24 cellular contexts compared by ENCODE assay signal in genomic region chr5:76378355-76378754, GRCh38. TPM values are rescaled to one million over a fixed set of nuclear protein-coding genes. Genes with fewer than 3 reads are reported as not detected.
"Had no signal": no experiment of that assay in that cellular context is flagged by ENCODE, and none has a peak within 500 bp of the region (broad histone marks: within the 10 kb centered on the region; RNA-seq: fewer than 3 reads in every experiment).

No MANE protein-coding gene starts in this region.

- H3K27ac ChIP-seq: coronary artery, esophagus squamous epithelium, gastrocnemius medialis, right atrium auricular region, SK-N-MC, testis, uterus had no signal

- H3K36me3 ChIP-seq: esophagus squamous epithelium, gastrocnemius medialis, prostate gland, right atrium auricular region, uterus, WERI-Rb-1 had no signal

- H3K4me1 ChIP-seq: esophagus squamous epithelium, gastrocnemius medialis, prostate gland, right atrium auricular region, testis, uterus had no signal

- H3K27me3 Mint-ChIP-seq: activated naive CD8-positive, alpha-beta T cell treated with anti-CD3 and anti-CD28 coated beads for 36 hours had no signal

- H3K27me3 ChIP-seq: esophagus squamous epithelium, gastrocnemius medialis, right atrium auricular region, testis, uterus had no signal

- H3K9me3 ChIP-seq: esophagus squamous epithelium, gastrocnemius medialis, prostate gland, right atrium auricular region, testis, uterus had no signal

- DNase-seq: activated CD4-positive, alpha-beta T cell treated with anti-CD3 and anti-CD28 coated beads, Interleukin-2, amount 50 U/mL, for 48 hours; activated CD4-positive, CD25-positive, alpha-beta regulatory T cell treated with anti-CD3 and anti-CD28 coated beads, Interleukin-2, amount 50 U/mL, for 72 hours; activated naive CD8-positive, alpha-beta T cell treated with anti-CD3 and anti-CD28 coated beads for 36 hours; activated T-cell treated with anti-CD3 and anti-CD28 coated beads, Interleukin-2, amount 50 U/mL, for 1 hour; amygdala; cerebellar nuclear complex; endodermal cell; esophagus squamous epithelium; gastrocnemius medialis; islet precursor cell; left cardiac atrium; stimulated activated CD4-positive, alpha-beta T cell treated with anti-CD3 and anti-CD28 coated beads, Interleukin-12 subunit alpha, Interleukin-12 subunit beta, amount 100 ng/mL, for 4 hours; stimulated activated CD4-positive, alpha-beta T cell treated with anti-CD3 and anti-CD28 coated beads, Interleukin-1b, Interleukin-23, amount 100 ng/mL, for 48 hours; SW 1271; testis; trophoblast cell; uterus; WERI-Rb-1 had no signal

- H3K27ac Mint-ChIP-seq: activated naive CD8-positive, alpha-beta T cell treated with anti-CD3 and anti-CD28 coated beads for 36 hours; endodermal cell had no signal

- H3K36me3 Mint-ChIP-seq: activated naive CD8-positive, alpha-beta T cell treated with anti-CD3 and anti-CD28 coated beads for 36 hours had no signal

- ATAC-seq: gastrocnemius medialis, left cardiac atrium had no signal

- H3K4me3 Mint-ChIP-seq: activated naive CD8-positive, alpha-beta T cell treated with anti-CD3 and anti-CD28 coated beads for 36 hours; endodermal cell; T-helper 2 cell treated with Interferon-gamma antibody and Interleukin-4, amounts not matched to agents 5 μg/mL and 100 μg/mL, for 36 hours had no signal

- H3K4me3 ChIP-seq: coronary artery, esophagus squamous epithelium, gastrocnemius medialis, prostate gland, right atrium auricular region, SK-N-MC, testis, uterus had no signal

- H3K9me3 Mint-ChIP-seq: activated naive CD8-positive, alpha-beta T cell treated with anti-CD3 and anti-CD28 coated beads for 36 hours; endodermal cell; T-helper 2 cell treated with Interferon-gamma antibody and Interleukin-4, amounts not matched to agents 5 μg/mL and 100 μg/mL, for 36 hours had no signal

RNA-seq across cellular contexts. Expression of gene IQGAP2, which starts 24.7 kb away (rescaled TPM):
- total RNA-seq: bronchial epithelial cell had no signal
